9 cellular contexts compared by ENCODE assay signal in genomic region chr2:86807462-86808275, GRCh38. TPM values are rescaled to one million over a fixed set of nuclear protein-coding genes. Genes with fewer than 3 reads are reported as not detected.
A peak's percentile ranks its signal among the peaks of the same experiment; 100 is the strongest.
DNase-seq lines count a peak whose midpoint lies in the region; ATAC-seq and TF ChIP-seq lines count a peak whose summit lies in the region.
"Had no signal": no experiment of that assay in that cellular context is flagged by ENCODE, and none has a peak within 500 bp of the region (broad histone marks: within the 10 kb centered on the region; RNA-seq: fewer than 3 reads in every experiment).

No MANE protein-coding gene starts in this region.

- H3K36me3 Mint-ChIP-seq in activated T-cell treated with anti-CD3 and anti-CD28 coated beads, Interleukin-2, amount 50 U/mL, for 4 hours (ENCODE audit: insufficient read depth): no peaks in the 10 kb centered on the region
- H3K36me3 Mint-ChIP-seq in neural crest cell (ENCODE audit: low read depth): no peaks in the 10 kb centered on the region

- H3K27ac ChIP-seq in C4-2B: peak overlapping the region; percentile 64

- H3K4me3 ChIP-seq in fibroblast of pulmonary artery (replicated peaks; ENCODE audit: low read depth, low read length): peak overlapping the region; percentile 43

- H3K27me3 Mint-ChIP-seq in activated T-cell treated with anti-CD3 and anti-CD28 coated beads, Interleukin-2, amount 50 U/mL, for 4 hours (ENCODE audit: low read depth): peaks cover 36% of the 10 kb centered on the region
- H3K27me3 Mint-ChIP-seq in neural crest cell (ENCODE audit: low read depth): peaks cover 27% of the 10 kb centered on the region

- no peaks in the 10 kb centered on the region for H3K9me3 Mint-ChIP-seq in activated T-cell treated with anti-CD3 and anti-CD28 coated beads, Interleukin-2, amount 50 U/mL, for 4 hours
- no peaks in the 10 kb centered on the region for H3K9me3 Mint-ChIP-seq in neural crest cell

- no peak overlapping the region for H3K27ac Mint-ChIP-seq in neural crest cell (ENCODE audit: unreplicated experiment)

- ATAC-seq in activated T-cell treated with anti-CD3 and anti-CD28 coated beads, Interleukin-2, amount 50 U/mL, for 4 hours: peak; percentile 47 to 52

- peak; percentile 33 for DNase-seq in GM19238 (ENCODE audit: insufficient read length, low spot score)
- DNase-seq in NCI-H2029 (lab: John Stamatoyannopoulos, UW): peak; percentile 37
- peak; percentile 51 for DNase-seq in activated T-cell treated with anti-CD3 and anti-CD28 coated beads, Interleukin-2, amount 50 U/mL, for 4 hours
- DNase-seq in fibroblast of pulmonary artery (ENCODE audit: low read depth): peak; percentile 25
- DNase-seq in neural crest cell (ENCODE audit: low read depth, low spot score): no peak
- DNase-seq in UCSD-AML1 (lab: John Stamatoyannopoulos, UW; ENCODE audit: unreplicated experiment): no peak
- DNase-seq in GF-D8 (lab: John Stamatoyannopoulos, UW): no peak

- TF ChIP-seq CTCF in C4-2B (conservative IDR thresholded peaks at IDR 0.05): no peak
- TF ChIP-seq CTCF in fibroblast of pulmonary artery (IDR thresholded peaks at IDR 0.05; ENCODE audit: low read length, missing control alignments): no peak
- TF ChIP-seq CTCF in neural crest cell (conservative IDR thresholded peaks at IDR 0.05): no peak

- H3K4me3 Mint-ChIP-seq in activated T-cell treated with anti-CD3 and anti-CD28 coated beads, Interleukin-2, amount 50 U/mL, for 4 hours: peak overlapping the region; percentile 87
- H3K4me3 Mint-ChIP-seq in neural crest cell: peak overlapping the region; percentile 91

- H3K4me1 Mint-ChIP-seq in activated T-cell treated with anti-CD3 and anti-CD28 coated beads, Interleukin-2, amount 50 U/mL, for 4 hours (ENCODE audit: low read depth): peaks cover 26% of the 10 kb centered on the region
- peaks cover 9% of the 10 kb centered on the region for H3K4me1 Mint-ChIP-seq in neural crest cell

RNA-seq across cellular contexts. Expression of gene CD8A, which starts 17.0 kb away (rescaled TPM):
- 100 to 1,000 TPM in 1 of 3 donors, 10 to 100 TPM in 2; 36.9 to 101 (median 78.6) TPM for total RNA-seq in activated T-cell treated with anti-CD3 and anti-CD28 coated beads, Interleukin-2, amount 50 U/mL, for 4 hours
- 0.16 and 0.54 TPM in 2 replicates for total RNA-seq in neural crest cell

RNA-seq across cellular contexts. Expression of gene CD8B, which starts 54.0 kb away (rescaled TPM):
- 10 to 100 TPM; 11.7 to 47.4 (median 38.7) TPM for total RNA-seq in activated T-cell treated with anti-CD3 and anti-CD28 coated beads, Interleukin-2, amount 50 U/mL, for 4 hours
- total RNA-seq in neural crest cell: not detected in 2 replicates
- total RNA-seq: NCI-H460 had no signal

Comparison
In these comparisons a context has a peak if more than half of its experiments do, and no peak if none do; other contexts are left out.
1. DNase-seq: peak in GM19238 (single experiment), NCI-H2029 (single experiment), activated T-cell treated with anti-CD3 and anti-CD28 coated beads, Interleukin-2, amount 50 U/mL, for 4 hours (single experiment) and fibroblast of pulmonary artery (single experiment); none in neural crest cell (single experiment), UCSD-AML1 (single experiment) and GF-D8 (single experiment).
2. RNA of gene CD8A, which starts 17.0 kb away (total RNA-seq): 36.9 to 101 TPM in activated T-cell treated with anti-CD3 and anti-CD28 coated beads, Interleukin-2, amount 50 U/mL, for 4 hours; 0.16 to 0.54 TPM in neural crest cell; every median in the first group is over 10 times any median in the second.
3. RNA of gene CD8B, which starts 54.0 kb away (total RNA-seq): 11.7 to 47.4 TPM in activated T-cell treated with anti-CD3 and anti-CD28 coated beads, Interleukin-2, amount 50 U/mL, for 4 hours; not detected in neural crest cell; every median in the first group is over 10 times any median in the second.